ENCODE assay signal across 9 cellular contexts in the genomic region with DNA sequence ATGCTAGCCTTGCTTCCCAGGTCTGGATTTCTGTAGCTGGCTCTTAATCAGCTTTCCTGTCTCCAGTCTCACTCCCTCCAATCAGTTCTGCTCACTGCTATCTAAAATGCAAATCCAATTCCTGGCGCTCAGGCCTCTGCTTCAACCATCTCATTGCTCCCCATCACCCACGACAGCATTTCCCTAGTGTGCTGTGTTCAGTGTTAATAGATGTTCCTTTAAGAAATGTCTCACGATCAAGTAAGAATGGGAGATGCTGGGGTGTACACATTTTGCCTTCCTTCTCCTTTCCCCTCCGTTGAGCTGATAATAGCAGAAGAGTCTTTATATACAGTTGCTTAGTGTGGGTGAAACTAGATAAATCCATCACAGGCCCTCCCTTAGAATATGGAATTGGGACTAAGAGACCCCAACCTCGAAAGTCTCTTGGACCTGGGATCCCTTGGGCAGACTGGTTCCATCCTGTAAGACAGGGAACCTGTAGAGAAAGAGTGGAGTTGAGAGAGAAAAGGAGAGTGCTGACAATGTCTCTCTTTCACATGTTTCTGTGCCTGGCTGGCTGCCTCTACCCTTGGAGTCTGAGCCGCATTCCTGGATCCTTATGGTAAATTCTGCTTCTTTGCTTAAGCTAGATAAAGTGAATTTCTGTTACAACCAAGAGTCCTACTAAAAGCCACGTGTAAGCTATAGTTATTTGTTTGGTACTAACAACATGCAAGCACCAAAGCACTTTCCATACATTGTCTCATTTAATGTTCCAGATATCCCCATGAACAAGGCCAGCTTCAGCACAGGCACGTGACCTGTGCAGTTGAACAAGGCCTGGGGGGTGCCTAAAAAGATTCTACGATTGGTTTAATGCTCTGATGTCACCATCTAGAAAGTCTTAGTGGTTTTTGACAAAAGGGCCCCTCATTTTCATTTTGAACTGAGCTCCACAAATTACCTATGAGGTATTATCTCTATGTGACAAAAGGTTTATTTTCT. TPM values are rescaled to one million over a fixed set of nuclear protein-coding genes. Genes with fewer than 3 reads are reported as not detected.
DNase-seq lines count a peak whose midpoint lies in the region; ATAC-seq and TF ChIP-seq lines count a peak whose summit lies in the region.
"Had no signal": no experiment of that assay in that cellular context is flagged by ENCODE, and none has a peak within 500 bp of the region (broad histone marks: within the 10 kb centered on the region; RNA-seq: fewer than 3 reads in every experiment).

No MANE protein-coding gene starts in this region.

- peaks cover 30% of the 10 kb centered on the region for H3K79me2 ChIP-seq in PC-9 (ENCODE audit: low read depth)

- DNase-seq in NCI-H2171 treated with DMSO at 0.1 percent for 48 hours (lab: John Stamatoyannopoulos, UW) (peak; percentile 46), NCI-H2171 (lab: John Stamatoyannopoulos, UW) (no peak), PC-9 (peak in 1 of 2 experiments; percentile 24), thyroid gland (no peak), right cardiac atrium (no peak)
- DNase-seq in activated effector memory CD4-positive, alpha-beta T cell treated with anti-CD3 and anti-CD28 coated beads, Interleukin-2, amount 50 U/mL, for 16 hours: no peak
- DNase-seq: NCI-H1048 had no signal

- H3K4me2 ChIP-seq in PC-9: peak overlapping the region; percentile 99

- H3K36me3 ChIP-seq in PC-9 (ENCODE audit: low read depth): peaks cover 6% of the 10 kb centered on the region
- no peaks in the 10 kb centered on the region for H3K36me3 ChIP-seq in iPS-15b (ENCODE audit: control insufficient read depth, insufficient read depth, low read length)
- H3K36me3 ChIP-seq in thyroid gland: no peaks in the 10 kb centered on the region

- no peak overlapping the region for H3K9ac ChIP-seq in iPS-15b (ENCODE audit: low read depth, low read length)

- no peak for TF ChIP-seq POLR2A in thyroid gland (IDR thresholded peaks at IDR 0.05)

- intact Hi-C loops in PC-9 (cut with micrococcal nuclease; ENCODE audit: unreplicated experiment): no loop called here
- intact Hi-C loops in thyroid gland (cut with DNase I): no loop called here
- intact Hi-C loops in right cardiac atrium (cut with DNase I): no loop called here

- H3K9me3 ChIP-seq in PC-9 (ENCODE audit: insufficient read depth, low read depth): no peaks in the 10 kb centered on the region
- H3K9me3 ChIP-seq in iPS-15b (ENCODE audit: control insufficient read depth, insufficient read depth, low read length): no peaks in the 10 kb centered on the region
- no peaks in the 10 kb centered on the region for H3K9me3 ChIP-seq in thyroid gland
- H3K9me3 ChIP-seq in right cardiac atrium (ENCODE audit: control insufficient read depth, low read length): no peaks in the 10 kb centered on the region

- H3K27me3 ChIP-seq in PC-9 (ENCODE audit: insufficient read depth, low read depth) (no peaks in the 10 kb centered on the region), iPS-15b (ENCODE audit: control insufficient read depth, insufficient read depth, low read length) (peaks cover 6% of the 10 kb centered on the region), thyroid gland (no peaks in the 10 kb centered on the region), right cardiac atrium (ENCODE audit: control insufficient read depth, insufficient read depth) (no peaks in the 10 kb centered on the region)

- peaks cover 44% of the 10 kb centered on the region for H3K4me1 ChIP-seq in PC-9 (replicated peaks; ENCODE audit: insufficient read depth)
- peaks cover 12% of the 10 kb centered on the region for H3K4me1 ChIP-seq in iPS-15b (ENCODE audit: control insufficient read depth, insufficient read depth, low read length)
- H3K4me1 ChIP-seq in thyroid gland: peaks cover 27 to 28% of the 10 kb centered on the region in 2 donors
- peaks cover 10% of the 10 kb centered on the region for H3K4me1 ChIP-seq in right cardiac atrium (ENCODE audit: control insufficient read depth, insufficient read depth, low read length)

- POLR2A ChIA-PET in PC-9 (lab: Charles Lee; ENCODE audit: unreplicated experiment): no interaction called here

- TF ChIP-seq CTCF in PC-9 (conservative IDR thresholded peaks at IDR 0.05): no peak
- no peak for TF ChIP-seq CTCF in thyroid gland (IDR thresholded peaks at IDR 0.05)

- H3K4me3 ChIP-seq in PC-9: peak overlapping the region; percentile 97; the same call in 1 of the 2 replicates
- peak overlapping the region; percentile 72 for H3K4me3 ChIP-seq in iPS-15b (ENCODE audit: low read depth, low read length)
- H3K4me3 ChIP-seq in thyroid gland (replicated peaks in 1 of 3): no peak overlapping the region
- no peak overlapping the region for H3K4me3 ChIP-seq in right cardiac atrium (ENCODE audit: low read length)

- H3K27ac ChIP-seq in PC-9 (no peak overlapping the region; the same call in 1 of the 2 replicates), thyroid gland (peak overlapping the region in 2 of 3 donors; percentile 97 to 98), right cardiac atrium (ENCODE audit: low read length) (no peak overlapping the region)

- H3K9me2 ChIP-seq in PC-9 (ENCODE audit: insufficient read depth): no peaks in the 10 kb centered on the region

- peak overlapping the region; percentile 99 for H2AFZ ChIP-seq in PC-9

- ATAC-seq in GM21717 (IDR thresholded peaks at IDR 0.05; ENCODE audit: unreplicated experiment) (no peak), right cardiac atrium (no peak)

- BruUV-seq in PC-9 (replicated peaks; lab: Mats Ljungman, UMichigan): no TSS peak

- peaks cover 23% of the 10 kb centered on the region for H4K20me1 ChIP-seq in PC-9 (ENCODE audit: insufficient read depth)

- H3F3A ChIP-seq in PC-9 (ENCODE audit: insufficient read depth, low read depth): peaks cover 29% of the 10 kb centered on the region

- CTCF ChIA-PET in PC-9 (lab: Charles Lee): no interaction called here

- WGBS in thyroid gland, 2 donors: 73 to 82% methylated on average over 9 of the region's 9 CpGs
- WGBS in right cardiac atrium: 61% methylated on average over 9 of the region's 9 CpGs

RNA-seq across cellular contexts. Expression of gene PUM2, which starts 1.9 kb away (rescaled TPM):
- total RNA-seq in PC-9 (2021) (93.3 and 99.3 TPM in 2 replicates), thyroid gland (100 to 1,000 TPM in 1 of 4 donors, 10 to 100 TPM in 3; 87.5 to 102 (median 91.8) TPM), right cardiac atrium (10 to 100 TPM; 77.2 to 84.5 (median 81.3) TPM)
- polyA plus RNA-seq in right cardiac atrium: 27.5 TPM

Comparison
In these comparisons a context has a peak if more than half of its experiments do, and no peak if none do; other contexts are left out.
1. H3K27ac ChIP-seq: peak in thyroid gland (2 of 3); none in PC-9 (single experiment) and right cardiac atrium (single experiment).
2. H3K4me3 ChIP-seq: peak in PC-9 (single experiment) and iPS-15b (single experiment); none in thyroid gland (0 of 3) and right cardiac atrium (single experiment).